Comparison of ENCODE assay signal across 8 cellular contexts in the genomic region with DNA sequence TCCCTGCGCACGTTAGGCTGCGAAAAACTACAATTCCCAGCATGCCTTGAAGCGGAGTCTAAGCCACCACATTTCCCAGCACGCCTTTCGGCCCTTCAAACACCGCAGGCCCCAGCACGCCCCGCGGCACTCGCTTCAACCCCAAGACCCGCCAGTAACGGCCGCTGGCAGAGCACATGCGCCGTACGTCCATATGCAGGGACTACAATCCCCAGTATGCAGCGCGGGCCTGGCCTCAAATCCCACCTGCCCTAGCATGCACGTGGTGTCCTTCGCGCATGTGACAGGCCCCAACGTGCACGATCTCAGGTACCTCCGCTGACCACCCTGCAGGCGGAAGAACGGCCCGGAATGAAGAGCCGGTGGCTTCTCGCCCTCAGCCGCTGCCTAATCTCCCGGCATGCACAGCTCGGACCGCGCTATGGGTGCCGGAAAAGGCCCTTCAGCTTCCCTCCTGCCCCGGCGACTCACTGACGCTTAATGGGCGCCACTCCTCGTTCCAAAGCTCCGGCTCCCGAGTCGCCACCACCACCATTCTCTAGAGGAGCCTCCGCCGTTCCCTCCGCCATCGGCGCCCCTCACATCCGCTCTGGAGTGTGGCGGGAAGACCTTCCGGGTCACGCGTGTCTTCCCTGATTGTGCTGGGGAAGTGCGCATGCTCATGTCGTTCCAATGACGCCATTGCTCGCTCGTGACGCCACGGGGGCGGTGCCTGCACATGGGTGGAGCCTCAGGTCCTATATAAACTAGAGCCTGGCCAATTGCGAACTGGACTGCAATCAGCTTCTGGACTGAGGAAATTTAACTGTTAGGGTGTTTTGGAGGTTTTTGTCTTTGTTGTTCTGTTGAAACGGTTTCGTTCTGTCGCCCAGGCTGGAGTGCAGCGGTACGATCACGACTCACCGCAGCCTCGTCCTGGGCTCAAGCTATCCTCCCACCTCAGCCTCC.
DNase-seq lines count a peak whose midpoint lies in the region; ATAC-seq, FAIRE-seq and TF ChIP-seq lines count a peak whose summit lies in the region.

A gene with protein sequence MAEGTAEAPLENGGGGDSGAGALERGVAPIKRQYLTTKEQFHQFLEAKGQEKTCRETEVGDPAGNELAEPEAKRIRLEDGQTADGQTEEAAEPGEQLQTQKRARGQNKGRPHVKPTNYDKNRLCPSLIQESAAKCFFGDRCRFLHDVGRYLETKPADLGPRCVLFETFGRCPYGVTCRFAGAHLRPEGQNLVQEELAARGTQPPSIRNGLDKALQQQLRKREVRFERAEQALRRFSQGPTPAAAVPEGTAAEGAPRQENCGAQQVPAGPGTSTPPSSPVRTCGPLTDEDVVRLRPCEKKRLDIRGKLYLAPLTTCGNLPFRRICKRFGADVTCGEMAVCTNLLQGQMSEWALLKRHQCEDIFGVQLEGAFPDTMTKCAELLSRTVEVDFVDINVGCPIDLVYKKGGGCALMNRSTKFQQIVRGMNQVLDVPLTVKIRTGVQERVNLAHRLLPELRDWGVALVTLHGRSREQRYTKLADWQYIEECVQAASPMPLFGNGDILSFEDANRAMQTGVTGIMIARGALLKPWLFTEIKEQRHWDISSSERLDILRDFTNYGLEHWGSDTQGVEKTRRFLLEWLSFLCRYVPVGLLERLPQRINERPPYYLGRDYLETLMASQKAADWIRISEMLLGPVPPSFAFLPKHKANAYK (minus strand): TSS at position 591 of the 948 bp plus-strand sequence. CDS start 22 bp downstream, at position 569.

- TF ChIP-seq CTCF in AG09319 (IDR thresholded peaks at IDR 0.05; ENCODE audit: low read depth, low read length) = no peak

- DNase-seq in AG09319 (ENCODE audit: extremely low read depth, low read depth) (peak; percentile 95), NCI-H446 treated with DMSO at 0.1 percent for 48 hours (lab: John Stamatoyannopoulos, UW) (peak; percentile 98), cerebellar cortex (ENCODE audit: low spot score) (peak; percentile 99)
- peak; percentile 95 for DNase-seq in stimulated activated CD4-positive, alpha-beta T cell treated with anti-CD3 and anti-CD28 coated beads, Interleukin-12 subunit alpha, Interleukin-12 subunit beta, amount 100 ng/mL, for 4 hours

- FAIRE-seq in islet of Langerhans (lab: Jason Lieb, UNC) = peak; percentile 86

- ATAC-seq in GM19035 (IDR thresholded peaks at IDR 0.05; ENCODE audit: unreplicated experiment) = peak; percentile 90
- peak; percentile 91 for ATAC-seq in HG03354 (IDR thresholded peaks at IDR 0.05; ENCODE audit: poor library complexity, severe bottlenecking, unreplicated experiment)
- peak; percentile 97 for ATAC-seq in activated CD4-positive, CD25-positive, alpha-beta regulatory T cell treated with anti-CD3 and anti-CD28 coated beads, Interleukin-2, amount 50 U/mL, for 24 hours

Comparison
In these comparisons a context has a peak if more than half of its experiments do, and no peak if none do; other contexts are left out.
1. Peak in every context shown above with its lines: DNase-seq and ATAC-seq.